22 cellular contexts compared by ENCODE assay signal in genomic region chr16:51968756-51969155, GRCh38.
"Had no signal": no experiment of that assay in that cellular context is flagged by ENCODE, and none has a peak within 500 bp of the region (broad histone marks: within the 10 kb centered on the region; RNA-seq: fewer than 3 reads in every experiment).

No MANE protein-coding gene starts in this region.

- H3K9me3 ChIP-seq: ascending aorta, esophagus muscularis mucosa, tibial nerve, uterus had no signal

- DNase-seq: activated CD4-positive, alpha-beta T cell treated with anti-CD3 and anti-CD28 coated beads, Interleukin-2, amount 50 U/mL, for 4 hours; activated effector memory CD4-positive, alpha-beta T cell treated with anti-CD3 and anti-CD28 coated beads, Interleukin-2, amount 50 U/mL, for 16 hours; activated naive CD4-positive, alpha-beta T cell treated with anti-CD3 and anti-CD28 coated beads, Interleukin-2, amount 50 U/mL, for 16 hours; activated T-cell treated with anti-CD3 and anti-CD28 coated beads, Interleukin-2, amount 50 U/mL, for 72 hours; effector CD8-positive, alpha-beta T cell; foreskin melanocyte; glutamatergic neuron; hypothalamus; kidney; mammary epithelial cell; uterus had no signal

- ATAC-seq: activated T-cell treated with anti-CD3 and anti-CD28 coated beads, Interleukin-2, amount 50 U/mL, for 72 hours; left lobe of liver had no signal

- H3K27me3 ChIP-seq: ascending aorta, tibial nerve, uterus had no signal

- H3K4me1 ChIP-seq: ascending aorta, esophagus muscularis mucosa, tibial nerve, uterus had no signal

- H3K27me3 Mint-ChIP-seq: stimulated activated naive CD8-positive, alpha-beta T cell treated with anti-CD3 and anti-CD28 coated beads, Interleukin-15, Interleukin-2, amounts not matched to agents 100 ng/mL and 50 ng/mL, for 24 hours had no signal

- H3K4me3 Mint-ChIP-seq: activated T-cell treated with anti-CD3 and anti-CD28 coated beads, Interleukin-2, amount 50 U/mL, for 72 hours; neural crest cell; stimulated activated naive CD8-positive, alpha-beta T cell treated with anti-CD3 and anti-CD28 coated beads, Interleukin-15, Interleukin-2, amounts not matched to agents 100 ng/mL and 50 ng/mL, for 24 hours; T-helper 2 cell treated with Interferon-gamma antibody and Interleukin-4, amounts not matched to agents 5 μg/mL and 100 μg/mL, for 36 hours had no signal

- FAIRE-seq: endothelial cell of umbilical vein, kidney, TTC549 had no signal

- H3K4me3 ChIP-seq: ascending aorta, esophagus muscularis mucosa, skin epidermis, tibial nerve, uterus had no signal

- H3K27ac Mint-ChIP-seq: activated T-cell treated with anti-CD3 and anti-CD28 coated beads, Interleukin-2, amount 50 U/mL, for 72 hours; progenitor cell of endocrine pancreas; stimulated activated naive CD8-positive, alpha-beta T cell treated with anti-CD3 and anti-CD28 coated beads, Interleukin-15, Interleukin-2, amounts not matched to agents 100 ng/mL and 50 ng/mL, for 24 hours; T-helper 2 cell treated with Interferon-gamma antibody and Interleukin-4, amounts not matched to agents 5 μg/mL and 100 μg/mL, for 36 hours had no signal

- H3K27ac ChIP-seq: ascending aorta, esophagus muscularis mucosa, skin epidermis, tibial nerve had no signal

- H3K36me3 ChIP-seq: ascending aorta, esophagus muscularis mucosa, tibial nerve, uterus had no signal
